Comparison of ENCODE assay signal across 8 cellular contexts in the genomic region with DNA sequence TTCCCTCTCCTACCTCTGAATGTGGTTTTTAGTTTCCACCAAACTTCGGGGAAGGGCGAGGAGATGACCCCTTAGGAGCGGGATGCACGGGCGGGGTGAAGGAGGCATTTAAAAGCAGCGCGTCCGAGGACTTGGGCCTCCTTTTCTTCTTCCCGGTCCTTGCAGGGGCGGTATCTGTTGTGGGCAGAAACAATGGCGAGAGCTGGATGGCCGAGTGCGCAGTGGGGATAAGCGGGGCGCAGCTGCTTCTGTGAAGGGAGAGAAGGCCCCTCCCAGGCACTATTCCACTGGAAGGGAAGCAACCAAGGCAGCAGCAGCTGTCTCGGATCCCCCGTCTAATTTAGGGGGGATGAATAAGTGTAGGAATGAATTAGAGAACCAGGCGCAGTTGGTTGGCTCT. TPM values are rescaled to one million over a fixed set of nuclear protein-coding genes. Genes with fewer than 3 reads are reported as not detected.
A peak's percentile ranks its signal among the peaks of the same experiment; 100 is the strongest.
DNase-seq lines count a peak whose midpoint lies in the region; ATAC-seq and TF ChIP-seq lines count a peak whose summit lies in the region.

No MANE protein-coding gene starts in this region.

- H3F3A ChIP-seq in smooth muscle cell (ENCODE audit: low read depth) = no peaks in the 10 kb centered on the region

- no peak for ATAC-seq in GM21723 (IDR thresholded peaks at IDR 0.05; ENCODE audit: unreplicated experiment)
- no peak for ATAC-seq in GM19467 (IDR thresholded peaks at IDR 0.05; ENCODE audit: unreplicated experiment)

- peak overlapping the region; percentile 98 for H3K27ac ChIP-seq in smooth muscle cell (ENCODE audit: low read depth)

- peak overlapping the region; percentile 97 for H3K9ac ChIP-seq in smooth muscle cell (ENCODE audit: low read depth)

- no peak for TF ChIP-seq CTCF in smooth muscle cell (IDR thresholded peaks at IDR 0.05; ENCODE audit: borderline replicate concordance, insufficient read depth, poor library complexity, severe bottlenecking)

- peak overlapping the region; percentile 92 for H3K4me3 ChIP-seq in smooth muscle cell

- peaks cover 8% of the 10 kb centered on the region for H3K27me3 ChIP-seq in smooth muscle cell (ENCODE audit: low read depth)

- peaks cover 14% of the 10 kb centered on the region for H3K36me3 ChIP-seq in smooth muscle cell (ENCODE audit: low read depth)

- no peak overlapping the region for H2AFZ ChIP-seq in smooth muscle cell (ENCODE audit: low read depth)

- DNase-seq in EH (ENCODE audit: low read depth) (peak; percentile 66), HuH-7.5 (ENCODE audit: low spot score) (peak; percentile 6), T-helper 1 cell (peak in 3 of 5 donors; percentile 6 to 8 (median 6)), cerebellum (ENCODE audit: low spot score) (peak; percentile 30), kidney glomerular epithelial cell (lab: John Stamatoyannopoulos, UW) (peak; percentile 23), smooth muscle cell (lab: John Stamatoyannopoulos, UW; ENCODE audit: unreplicated experiment) (peak; percentile 5)

- H4K20me1 ChIP-seq in smooth muscle cell (ENCODE audit: low read depth) = peaks cover 55% of the 10 kb centered on the region

- under 1% methylated on average over 18 of the region's 18 CpGs for WGBS in smooth muscle cell (ENCODE audit: low lambda C conversion rate)

- H3K4me1 ChIP-seq in smooth muscle cell (ENCODE audit: low read depth) = peaks cover 14% of the 10 kb centered on the region

- H3K9me3 ChIP-seq in smooth muscle cell (replicated peaks; ENCODE audit: low read depth) = no peaks in the 10 kb centered on the region

- peaks cover 54% of the 10 kb centered on the region for H3K79me2 ChIP-seq in smooth muscle cell (ENCODE audit: low read depth)

- peak overlapping the region; percentile 96 for H3K4me2 ChIP-seq in smooth muscle cell

RNA-seq across cellular contexts. Expression of gene SMARCA5, which starts 0.9 kb away (rescaled TPM):
- total RNA-seq in cerebellum (93.5 TPM), smooth muscle cell (45.3 and 80.2 TPM in 2 replicates)
- 29.8 and 31.2 TPM in 2 replicates for polyA plus RNA-seq in smooth muscle cell

Comparison
In these comparisons a context has a peak if more than half of its experiments do, and no peak if none do; other contexts are left out.
1. DNase-seq: peak in every context shown above with its lines; median percentile 66 in EH; 30 in cerebellum; 23 in kidney glomerular epithelial cell; 6 in HuH-7.5; 6 in T-helper 1 cell; 5 in smooth muscle cell.